1 cellular context compared by ENCODE assay signal in genomic region chr2:230664844-230665243, GRCh38.
TF ChIP-seq lines count a peak whose summit lies in the region.

No MANE protein-coding gene starts in this region.

TF ChIP-seq in GM12878, 131 proteins besides CTCF, POLR2A, EP300 and RAD21:
- TF ChIP-seq PKNOX1 (IDR thresholded peaks at IDR 0.05) (no peak), EGR1 (IDR thresholded peaks at IDR 0.05; ENCODE audit: borderline replicate concordance in 1 of 2, low read depth in 2 of 2, low read length in 2 of 2) (no peak), ZNF24 (IDR thresholded peaks at IDR 0.05) (no peak), ZBTB11 (CRISPR knock-in tag; IDR thresholded peaks at IDR 0.05) (no peak), PAX8 (IDR thresholded peaks at IDR 0.05) (no peak), GATAD2B (conservative IDR thresholded peaks at IDR 0.05; ENCODE audit: low read depth) (no peak), KLF5 (IDR thresholded peaks at IDR 0.05; ENCODE audit: partially characterized antibody) (no peak), SIX5 (IDR thresholded peaks at IDR 0.05; ENCODE audit: low read depth, low read length, severe bottlenecking) (no peak), EED (IDR thresholded peaks at IDR 0.05; ENCODE audit: low read depth) (0 out of 2 replicates have a peak, but pooled peaks have one; percentile 5), DPF2 (IDR thresholded peaks at IDR 0.05) (no peak), TCF7 (IDR thresholded peaks at IDR 0.05; ENCODE audit: borderline replicate concordance) (no peak), HDGF (IDR thresholded peaks at IDR 0.05) (peak; percentile 45), TAF1 (IDR thresholded peaks at IDR 0.05; ENCODE audit: borderline replicate concordance, low read depth, low read length) (no peak), RCOR1 (conservative IDR thresholded peaks at IDR 0.05; ENCODE audit: low read depth, low read length) (no peak), SPI1 (IDR thresholded peaks at IDR 0.05; ENCODE audit: borderline replicate concordance, insufficient read depth, low read depth, low read length) (no peak), MEF2A (IDR thresholded peaks at IDR 0.05; ENCODE audit: insufficient read depth, low read depth, low read length) (no peak), MLLT1 (IDR thresholded peaks at IDR 0.05) (peak; percentile 54), TCF12 (IDR thresholded peaks at IDR 0.05; ENCODE audit: low read depth, low read length) (no peak), NFYA (IDR thresholded peaks at IDR 0.05; ENCODE audit: borderline replicate concordance, low read depth, low read length) (no peak), JUND (IDR thresholded peaks at IDR 0.05; ENCODE audit: low read depth, low read length) (no peak), RB1 (IDR thresholded peaks at IDR 0.05; ENCODE audit: borderline replicate concordance) (no peak), ETV6 (conservative IDR thresholded peaks at IDR 0.05 in 1 of 2, IDR thresholded peaks at IDR 0.05 in 1 of 2; ENCODE audit: borderline replicate concordance in 1 of 2, low read depth in 1 of 2) (no peak), TARDBP (IDR thresholded peaks at IDR 0.05; ENCODE audit: borderline replicate concordance) (no peak), STAT3 (IDR thresholded peaks at IDR 0.05; ENCODE audit: low read depth, low read length) (no peak), CBX3 (IDR thresholded peaks at IDR 0.05; ENCODE audit: borderline replicate concordance, low read depth) (no peak), SUPT20H (IDR thresholded peaks at IDR 0.05; ENCODE audit: borderline replicate concordance, control insufficient read depth, low read depth, low read length) (no peak), MXI1 (IDR thresholded peaks at IDR 0.05; ENCODE audit: low read depth, low read length) (0 out of 2 replicates have a peak, but pooled peaks have one; percentile 12), YY1 (IDR thresholded peaks at IDR 0.05; ENCODE audit: low read depth, low read length) (no peak), ZZZ3 (IDR thresholded peaks at IDR 0.05; ENCODE audit: control insufficient read depth, insufficient read length, low read depth) (no peak), CREB1 (IDR thresholded peaks at IDR 0.05; ENCODE audit: low read depth) (no peak), ZNF592 (IDR thresholded peaks at IDR 0.05) (no peak)
